ENCODE assay signal across 11 cellular contexts in genomic region chr1:202979459-202979858, GRCh38.
"Had no signal": no experiment of that assay in that cellular context is flagged by ENCODE, and none has a peak within 500 bp of the region (broad histone marks: within the 10 kb centered on the region; RNA-seq: fewer than 3 reads in every experiment).

No MANE protein-coding gene starts in this region.

- DNase-seq: GM23248, GOT3, H7, H9, HCEC 1CT, HFFc6 had no signal

- H3K9me3 ChIP-seq: HAP-1 had no signal

- H3K4me3 ChIP-seq: GM23248, GM23338, HAP-1 had no signal

- H3K27ac ChIP-seq: GM23248 had no signal

- ATAC-seq: GM23338, HCT116 had no signal

- H3K36me3 ChIP-seq: HAP-1 had no signal

- H3K9ac ChIP-seq: GM23248 had no signal

- H3K4me1 ChIP-seq: HAP-1 had no signal

- FAIRE-seq: H1, H54 had no signal

- H2AFZ ChIP-seq: GM23248 had no signal

- H3K4me2 ChIP-seq: GM23338 had no signal
